ENCODE assay signal across 12 cellular contexts in genomic region chr18:70418551-70419311, GRCh38.
DNase-seq lines count a peak whose midpoint lies in the region; ATAC-seq, FAIRE-seq and TF ChIP-seq lines count a peak whose summit lies in the region.
"Had no signal": no experiment of that assay in that cellular context is flagged by ENCODE, and none has a peak within 500 bp of the region (broad histone marks: within the 10 kb centered on the region; RNA-seq: fewer than 3 reads in every experiment).

No MANE protein-coding gene starts in this region.

- ATAC-seq in A549: no peak
- ATAC-seq in GM18870 (IDR thresholded peaks at IDR 0.05; ENCODE audit: unreplicated experiment): peak; percentile 100
- ATAC-seq in HG03469 (IDR thresholded peaks at IDR 0.05; ENCODE audit: unreplicated experiment): peak; percentile 100
- ATAC-seq: heart right ventricle had no signal

- peak overlapping the region; percentile 75; the same call in 2 of the 3 replicates for H3K4me2 ChIP-seq in A549

- WGBS in A549 (ENCODE audit: missing lambda C conversion rate): 86% methylated on average over 12 of the region's 12 CpGs

- no peak for TF ChIP-seq RAD21 in A549 (conservative IDR thresholded peaks at IDR 0.05 in 1 of 2, IDR thresholded peaks at IDR 0.05 in 1 of 2)

- no peak for TF ChIP-seq CTCF in A549 (IDR thresholded peaks at IDR 0.05)
- no peak for TF ChIP-seq CTCF in HFFc6 (IDR thresholded peaks at IDR 0.05)
- no peak for TF ChIP-seq CTCF in coronary artery (IDR thresholded peaks at IDR 0.05)

- FAIRE-seq in A549 (lab: Jason Lieb, UNC): no peak
- FAIRE-seq in urothelium cell line (lab: Jason Lieb, UNC): no peak

- POLR2A ChIA-PET in A549 (lab: Yijun Ruan, JAX): no interaction called here

- DNase-seq in A549 (ENCODE audit: low read depth in 1 of 2, low spot score in 1 of 2) (no peak), HFFc6 (no peak), NCI-H446 treated with DMSO at 0.1 percent for 48 hours (lab: John Stamatoyannopoulos, UW) (no peak), urothelium cell line (ENCODE audit: low spot score) (no peak), coronary artery (ENCODE audit: low spot score) (no peak), SIG-M5 treated with dmso at 0.1 percent for 504 hours (lab: John Stamatoyannopoulos, UW; ENCODE audit: unreplicated experiment) (no peak)
- DNase-seq: activated CD4-positive, alpha-beta T cell treated with anti-CD3 and anti-CD28 coated beads for 1 hour; CD4-positive, CD25-positive, alpha-beta regulatory T cell; H9; heart right ventricle had no signal

- no peaks in the 10 kb centered on the region for H3K9me3 Mint-ChIP-seq in HFFc6
- H3K9me3 Mint-ChIP-seq: H9 had no signal

- TF ChIP-seq POLR2A in A549 (IDR thresholded peaks at IDR 0.05; ENCODE audit: low read length): no peak

- peak overlapping the region; percentile 93 to 100 for H3K27ac ChIP-seq in A549
- no peak overlapping the region for H3K27ac ChIP-seq in coronary artery

- H3K4me1 Mint-ChIP-seq in HFFc6 (ENCODE audit: low read depth): peaks cover 67% of the 10 kb centered on the region

- H3K4me1 ChIP-seq in A549: peaks cover 70% of the 10 kb centered on the region

- no peak for TF ChIP-seq EP300 in A549 (IDR thresholded peaks at IDR 0.05)

- no peaks in the 10 kb centered on the region for H3K36me3 Mint-ChIP-seq in HFFc6 (ENCODE audit: low read depth)
- H3K36me3 Mint-ChIP-seq: CD4-positive, CD25-positive, alpha-beta regulatory T cell had no signal

- peak overlapping the region; percentile 87 for H3K4me3 Mint-ChIP-seq in HFFc6
- H3K4me3 Mint-ChIP-seq: CD4-positive, CD25-positive, alpha-beta regulatory T cell; H9 had no signal

- H3K9me3 ChIP-seq in A549: no peaks in the 10 kb centered on the region
- H3K9me3 ChIP-seq: heart right ventricle had no signal

- peak overlapping the region; percentile 97 for H3K27ac Mint-ChIP-seq in HFFc6
- H3K27ac Mint-ChIP-seq: CD4-positive, CD25-positive, alpha-beta regulatory T cell had no signal

- H3K4me3 ChIP-seq in A549: no peak overlapping the region
- H3K4me3 ChIP-seq in coronary artery: no peak overlapping the region
- H3K4me3 ChIP-seq: heart right ventricle had no signal

- peaks cover 1% of the 10 kb centered on the region for H3K27me3 Mint-ChIP-seq in HFFc6 (ENCODE audit: insufficient read depth)

- CTCF ChIA-PET in A549 (lab: Yijun Ruan, JAX): interaction anchor here (1.0 to 1.9 kb wide), 5 partner anchors 15 to 249 kb away, joined by 3 to 5 read pairs (median 4); no protein-coding TSS in a partner anchor

TF ChIP-seq in A549, 52 proteins besides CTCF, POLR2A, EP300 and RAD21:
- TF ChIP-seq FOSL2 (IDR thresholded peaks at IDR 0.05) (no peak), FOSL2 (CRISPR knock-in tag; IDR thresholded peaks at IDR 0.05) (no peak), RNF2 (IDR thresholded peaks at IDR 0.05; ENCODE audit: borderline replicate concordance, low read depth) (no peak), MAZ (IDR thresholded peaks at IDR 0.05; ENCODE audit: borderline replicate concordance, low read depth, low read length) (no peak), POLR2AphosphoS2 (conservative IDR thresholded peaks at IDR 0.05; ENCODE audit: low read length) (no peak), ESRRA (IDR thresholded peaks at IDR 0.05; ENCODE audit: borderline replicate concordance, low read length) (no peak), FOSB (CRISPR knock-in tag; IDR thresholded peaks at IDR 0.05) (no peak), CHD2 (IDR thresholded peaks at IDR 0.05; ENCODE audit: low read length, partially characterized antibody) (no peak), RARB (CRISPR knock-in tag; IDR thresholded peaks at IDR 0.05) (no peak), CHD4 (IDR thresholded peaks at IDR 0.05; ENCODE audit: borderline replicate concordance) (no peak)
- TF ChIP-seq, protein P1, sequence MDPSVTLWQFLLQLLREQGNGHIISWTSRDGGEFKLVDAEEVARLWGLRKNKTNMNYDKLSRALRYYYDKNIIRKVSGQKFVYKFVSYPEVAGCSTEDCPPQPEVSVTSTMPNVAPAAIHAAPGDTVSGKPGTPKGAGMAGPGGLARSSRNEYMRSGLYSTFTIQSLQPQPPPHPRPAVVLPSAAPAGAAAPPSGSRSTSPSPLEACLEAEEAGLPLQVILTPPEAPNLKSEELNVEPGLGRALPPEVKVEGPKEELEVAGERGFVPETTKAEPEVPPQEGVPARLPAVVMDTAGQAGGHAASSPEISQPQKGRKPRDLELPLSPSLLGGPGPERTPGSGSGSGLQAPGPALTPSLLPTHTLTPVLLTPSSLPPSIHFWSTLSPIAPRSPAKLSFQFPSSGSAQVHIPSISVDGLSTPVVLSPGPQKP (IDR thresholded peaks at IDR 0.05; ENCODE audit: low read depth, low read length): no peak
- TF ChIP-seq, protein P2, sequence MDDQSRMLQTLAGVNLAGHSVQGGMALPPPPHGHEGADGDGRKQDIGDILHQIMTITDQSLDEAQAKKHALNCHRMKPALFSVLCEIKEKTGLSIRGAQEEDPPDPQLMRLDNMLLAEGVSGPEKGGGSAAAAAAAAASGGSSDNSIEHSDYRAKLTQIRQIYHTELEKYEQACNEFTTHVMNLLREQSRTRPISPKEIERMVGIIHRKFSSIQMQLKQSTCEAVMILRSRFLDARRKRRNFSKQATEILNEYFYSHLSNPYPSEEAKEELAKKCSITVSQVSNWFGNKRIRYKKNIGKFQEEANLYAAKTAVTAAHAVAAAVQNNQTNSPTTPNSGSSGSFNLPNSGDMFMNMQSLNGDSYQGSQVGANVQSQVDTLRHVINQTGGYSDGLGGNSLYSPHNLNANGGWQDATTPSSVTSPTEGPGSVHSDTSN (IDR thresholded peaks at IDR 0.05): no peak
- TF ChIP-seq, protein P3, sequence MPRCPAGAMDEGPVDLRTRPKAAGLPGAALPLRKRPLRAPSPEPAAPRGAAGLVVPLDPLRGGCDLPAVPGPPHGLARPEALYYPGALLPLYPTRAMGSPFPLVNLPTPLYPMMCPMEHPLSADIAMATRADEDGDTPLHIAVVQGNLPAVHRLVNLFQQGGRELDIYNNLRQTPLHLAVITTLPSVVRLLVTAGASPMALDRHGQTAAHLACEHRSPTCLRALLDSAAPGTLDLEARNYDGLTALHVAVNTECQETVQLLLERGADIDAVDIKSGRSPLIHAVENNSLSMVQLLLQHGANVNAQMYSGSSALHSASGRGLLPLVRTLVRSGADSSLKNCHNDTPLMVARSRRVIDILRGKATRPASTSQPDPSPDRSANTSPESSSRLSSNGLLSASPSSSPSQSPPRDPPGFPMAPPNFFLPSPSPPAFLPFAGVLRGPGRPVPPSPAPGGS (IDR thresholded peaks at IDR 0.05): no peak

Comparison
In these comparisons a context has a peak if more than half of its experiments do, and no peak if none do; other contexts are left out.
1. ATAC-seq: peak in GM18870 (single experiment) and HG03469 (single experiment); none in A549 (0 of 2).
2. H3K27ac ChIP-seq: peak in A549 (2 of 2); none in coronary artery (0 of 2).